In the genomic region with DNA sequence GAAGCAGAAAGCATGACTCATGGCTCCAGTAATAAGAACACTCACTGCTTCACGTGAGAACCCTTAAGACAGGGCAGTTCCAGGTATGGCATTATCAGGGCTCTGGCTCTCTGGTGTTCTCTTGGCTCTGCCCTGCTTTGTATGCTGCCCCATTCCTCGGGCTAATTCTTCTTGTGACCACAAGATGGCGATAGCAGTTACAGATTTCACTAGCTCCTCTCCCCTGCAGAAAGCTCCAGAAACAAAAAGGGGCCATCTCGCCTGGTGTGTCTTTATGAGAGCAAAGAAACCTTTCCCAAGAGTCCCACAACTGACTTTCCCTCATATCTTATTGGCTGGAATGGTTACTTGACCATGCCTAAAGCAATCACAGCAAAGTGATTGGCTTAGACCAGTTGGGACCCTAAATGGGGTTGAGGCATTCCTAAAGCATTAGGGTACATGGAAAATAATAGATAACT, we compare ENCODE assay signal across 8 cellular contexts.
DNase-seq lines count a peak whose midpoint lies in the region; ATAC-seq and TF ChIP-seq lines count a peak whose summit lies in the region.

No MANE protein-coding gene starts in this region.

- H3K9me3 ChIP-seq in AG04450 (ENCODE audit: control insufficient read depth, insufficient read depth, low read length) (no peaks in the 10 kb centered on the region), T-helper 17 cell (ENCODE audit: control insufficient read depth, low read length, poor library complexity, severe bottlenecking) (no peaks in the 10 kb centered on the region)

- no peaks in the 10 kb centered on the region for H3K27me3 Mint-ChIP-seq in T-helper 17 cell

- peak; percentile 89 for TF ChIP-seq CTCF in AG04450 (IDR thresholded peaks at IDR 0.05; ENCODE audit: low read depth, low read length)
- TF ChIP-seq CTCF in GM13977 (IDR thresholded peaks at IDR 0.05; ENCODE audit: extremely low read depth, insufficient read depth, missing control alignments): peak; percentile 78
- peak; percentile 85 for TF ChIP-seq CTCF in cardiac fibroblast (IDR thresholded peaks at IDR 0.05; ENCODE audit: low read depth, low read length)
- peak; percentile 84 for TF ChIP-seq CTCF in kidney epithelial cell (IDR thresholded peaks at IDR 0.05; ENCODE audit: insufficient read depth, low read length, poor library complexity, severe bottlenecking)

- in situ Hi-C loops in GM13977 (cut with MboI; ENCODE audit: low pct_unique_long_range_greater_than_20kb, low sequenced_read_pairs, unreplicated experiment): no loop called here

- DNase-seq in AG04450 (ENCODE audit: low read depth, low spot score) (peak; percentile 51), GM13977 (ENCODE audit: low spot score) (peak; percentile 48), NCI-H1436 (lab: John Stamatoyannopoulos, UW) (peak; percentile 60), T-helper 17 cell (no peak), cardiac fibroblast (ENCODE audit: low read depth in 2 of 2) (peak; percentile 81 to 83), kidney epithelial cell (ENCODE audit: low read depth) (peak; percentile 47)
- peak; percentile 2 for DNase-seq in stimulated activated CD4-positive, alpha-beta T cell treated with anti-CD3 and anti-CD28 coated beads, Interleukin-4, amount 100 ng/mL, for 1 hour

- CTCF ChIA-PET in AG04450 (lab: Charles Lee): interaction anchor here (0.6 to 4.7 kb wide), 16 partner anchors 9 to 562 kb away, joined by 3 to 101 read pairs (median 6); no protein-coding TSS in a partner anchor

- POLR2A ChIA-PET in AG04450 (lab: Yijun Ruan, JAX): interaction anchor here (1.0 kb wide), 1 partner anchor 325 kb away, joined by 3 read pairs; no protein-coding TSS in a partner anchor

- H3K27me3 ChIP-seq in AG04450 (ENCODE audit: control insufficient read depth, insufficient read depth, low read length) (no peaks in the 10 kb centered on the region), kidney epithelial cell (ENCODE audit: control insufficient read depth, insufficient read depth, low read length) (no peaks in the 10 kb centered on the region)

- H3K36me3 Mint-ChIP-seq in T-helper 17 cell (ENCODE audit: low read depth): peaks cover 14% of the 10 kb centered on the region

- H3K27ac ChIP-seq in AG04450 (ENCODE audit: low read depth, low read length): no peak overlapping the region

- peak; percentile 87 for ATAC-seq in HG02852 (IDR thresholded peaks at IDR 0.05; ENCODE audit: unreplicated experiment)
- ATAC-seq in T-helper 17 cell: peak; percentile 74

- peaks cover 7% of the 10 kb centered on the region for H3K4me1 Mint-ChIP-seq in T-helper 17 cell

- H3K4me3 ChIP-seq in AG04450 (ENCODE audit: low read depth, low read length) (no peak overlapping the region), cardiac fibroblast (replicated peaks in 1 of 2; ENCODE audit: low read depth in 2 of 2, low read length in 2 of 2) (no peak overlapping the region), kidney epithelial cell (ENCODE audit: low read depth, low read length) (no peak overlapping the region)

- no peak overlapping the region for H3K4me3 Mint-ChIP-seq in T-helper 17 cell

- no peaks in the 10 kb centered on the region for H3K36me3 ChIP-seq in kidney epithelial cell (ENCODE audit: control insufficient read depth, insufficient read depth, low read length)

- peak overlapping the region; percentile 37 for H3K27ac Mint-ChIP-seq in T-helper 17 cell

Comparison
In these comparisons a context has a peak if more than half of its experiments do, and no peak if none do; other contexts are left out.
1. DNase-seq: peak in AG04450 (single experiment), GM13977 (single experiment), NCI-H1436 (single experiment), cardiac fibroblast (2 of 2), kidney epithelial cell (single experiment) and stimulated activated CD4-positive, alpha-beta T cell treated with anti-CD3 and anti-CD28 coated beads, Interleukin-4, amount 100 ng/mL, for 1 hour (single experiment); none in T-helper 17 cell (0 of 3).
2. Peak in every context shown above with its lines, with median percentiles within 50 percentile points of each other: CTCF ChIP-seq.